1 cellular context compared by ENCODE assay signal in the genomic region with DNA sequence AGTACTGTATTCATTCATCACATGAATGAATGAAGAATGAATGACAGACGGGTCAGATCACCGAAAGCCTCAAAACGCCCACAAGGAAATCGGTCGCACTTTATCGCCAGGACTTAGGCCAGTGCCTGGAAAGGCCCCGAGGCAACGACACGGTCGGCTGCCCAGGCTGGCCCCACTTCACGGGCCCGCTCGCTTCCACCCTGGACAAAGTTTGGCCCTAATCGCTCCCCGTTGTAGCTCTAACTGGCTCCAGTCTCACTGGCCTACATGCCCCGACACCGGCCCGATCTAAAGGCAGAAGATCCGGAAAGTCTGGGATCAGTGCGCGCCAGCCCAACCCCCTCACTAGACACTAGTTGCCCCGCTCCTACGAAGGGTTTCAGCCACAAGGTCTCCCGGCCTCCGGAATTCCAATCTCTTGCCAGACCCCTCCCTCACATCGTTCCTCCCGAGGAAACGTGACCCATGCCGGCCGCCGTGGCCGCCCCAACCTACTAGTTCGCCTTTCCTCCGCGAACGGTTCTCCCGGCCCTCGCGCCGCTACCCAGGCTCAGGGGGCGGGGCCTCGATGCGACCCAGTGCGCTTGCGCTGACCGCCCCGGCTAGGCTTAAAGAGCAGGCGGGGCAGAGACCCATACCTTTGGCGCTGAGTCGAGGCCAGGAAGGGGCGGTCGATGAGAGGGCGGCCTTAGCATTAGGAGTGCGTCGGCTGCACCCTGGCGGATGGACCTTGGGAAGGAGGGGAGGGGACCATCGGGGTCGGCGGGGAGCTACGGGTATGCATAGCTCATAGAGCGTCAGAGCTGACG.
TF ChIP-seq lines count a peak whose summit lies in the region.

A gene (minus strand): TSS at position 575 of the 809 bp plus-strand sequence. CDS start 3,954 bp downstream, outside the sequence.
A gene (plus strand): TSS at position 637 of the 809 bp plus-strand sequence. CDS start 22,138 bp downstream, outside the sequence.

TF ChIP-seq in HepG2, 621 proteins besides CTCF, POLR2A, EP300 and RAD21 (continued from another document and continues in another):
- TF ChIP-seq, protein P1, sequence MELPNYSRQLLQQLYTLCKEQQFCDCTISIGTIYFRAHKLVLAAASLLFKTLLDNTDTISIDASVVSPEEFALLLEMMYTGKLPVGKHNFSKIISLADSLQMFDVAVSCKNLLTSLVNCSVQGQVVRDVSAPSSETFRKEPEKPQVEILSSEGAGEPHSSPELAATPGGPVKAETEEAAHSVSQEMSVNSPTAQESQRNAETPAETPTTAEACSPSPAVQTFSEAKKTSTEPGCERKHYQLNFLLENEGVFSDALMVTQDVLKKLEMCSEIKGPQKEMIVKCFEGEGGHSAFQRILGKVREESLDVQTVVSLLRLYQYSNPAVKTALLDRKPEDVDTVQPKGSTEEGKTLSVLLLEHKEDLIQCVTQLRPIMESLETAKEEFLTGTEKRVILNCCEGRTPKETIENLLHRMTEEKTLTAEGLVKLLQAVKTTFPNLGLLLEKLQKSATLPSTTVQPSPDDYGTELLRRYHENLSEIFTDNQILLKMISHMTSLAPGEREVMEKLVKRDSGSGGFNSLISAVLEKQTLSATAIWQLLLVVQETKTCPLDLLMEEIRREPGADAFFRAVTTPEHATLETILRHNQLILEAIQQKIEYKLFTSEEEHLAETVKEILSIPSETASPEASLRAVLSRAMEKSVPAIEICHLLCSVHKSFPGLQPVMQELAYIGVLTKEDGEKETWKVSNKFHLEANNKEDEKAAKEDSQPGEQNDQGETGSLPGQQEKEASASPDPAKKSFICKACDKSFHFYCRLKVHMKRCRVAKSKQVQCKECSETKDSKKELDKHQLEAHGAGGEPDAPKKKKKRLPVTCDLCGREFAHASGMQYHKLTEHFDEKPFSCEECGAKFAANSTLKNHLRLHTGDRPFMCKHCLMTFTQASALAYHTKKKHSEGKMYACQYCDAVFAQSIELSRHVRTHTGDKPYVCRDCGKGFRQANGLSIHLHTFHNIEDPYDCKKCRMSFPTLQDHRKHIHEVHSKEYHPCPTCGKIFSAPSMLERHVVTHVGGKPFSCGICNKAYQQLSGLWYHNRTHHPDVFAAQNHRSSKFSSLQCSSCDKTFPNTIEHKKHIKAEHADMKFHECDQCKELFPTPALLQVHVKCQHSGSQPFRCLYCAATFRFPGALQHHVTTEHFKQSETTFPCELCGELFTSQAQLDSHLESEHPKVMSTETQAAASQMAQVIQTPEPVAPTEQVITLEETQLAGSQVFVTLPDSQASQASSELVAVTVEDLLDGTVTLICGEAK (IDR thresholded peaks at IDR 0.05) = no peak
- TF ChIP-seq, protein P1 (CRISPR knock-in tag; IDR thresholded peaks at IDR 0.05) = peak; percentile 92
- TF ChIP-seq ZNF607 (CRISPR knock-in tag; IDR thresholded peaks at IDR 0.05; ENCODE audit: borderline replicate concordance) (peak; percentile 73; the same call in 1 of the 2 replicates), HDAC6 (IDR thresholded peaks at IDR 0.05; ENCODE audit: low read depth, low read length) (no peak), ZNF83 (CRISPR knock-in tag; IDR thresholded peaks at IDR 0.05; ENCODE audit: borderline replicate concordance) (0 out of 2 replicates have a peak, but pooled peaks have one; percentile 43), GPN1 (CRISPR knock-in tag; IDR thresholded peaks at IDR 0.05; ENCODE audit: borderline replicate concordance) (0 out of 2 replicates have a peak, but pooled peaks have one; percentile 20), ZNF720 (CRISPR knock-in tag; IDR thresholded peaks at IDR 0.05) (no peak), PHF8 (CRISPR knock-in tag; IDR thresholded peaks at IDR 0.05) (peak; percentile 100), ZNF556 (CRISPR knock-in tag; IDR thresholded peaks at IDR 0.05; ENCODE audit: borderline replicate concordance) (peak; percentile 99), ZNF207 (IDR thresholded peaks at IDR 0.05; ENCODE audit: borderline replicate concordance) (no peak), ETV6 (CRISPR knock-in tag; conservative IDR thresholded peaks at IDR 0.05) (peak; percentile 86), ZNF768 (CRISPR knock-in tag; IDR thresholded peaks at IDR 0.05) (peak; percentile 79), SATB2 (CRISPR knock-in tag; IDR thresholded peaks at IDR 0.05) (no peak; the same call in 1 of the 2 replicates), ZSCAN31 (CRISPR knock-in tag; IDR thresholded peaks at IDR 0.05; ENCODE audit: low read depth) (peak; percentile 99)
- TF ChIP-seq, protein P2, sequence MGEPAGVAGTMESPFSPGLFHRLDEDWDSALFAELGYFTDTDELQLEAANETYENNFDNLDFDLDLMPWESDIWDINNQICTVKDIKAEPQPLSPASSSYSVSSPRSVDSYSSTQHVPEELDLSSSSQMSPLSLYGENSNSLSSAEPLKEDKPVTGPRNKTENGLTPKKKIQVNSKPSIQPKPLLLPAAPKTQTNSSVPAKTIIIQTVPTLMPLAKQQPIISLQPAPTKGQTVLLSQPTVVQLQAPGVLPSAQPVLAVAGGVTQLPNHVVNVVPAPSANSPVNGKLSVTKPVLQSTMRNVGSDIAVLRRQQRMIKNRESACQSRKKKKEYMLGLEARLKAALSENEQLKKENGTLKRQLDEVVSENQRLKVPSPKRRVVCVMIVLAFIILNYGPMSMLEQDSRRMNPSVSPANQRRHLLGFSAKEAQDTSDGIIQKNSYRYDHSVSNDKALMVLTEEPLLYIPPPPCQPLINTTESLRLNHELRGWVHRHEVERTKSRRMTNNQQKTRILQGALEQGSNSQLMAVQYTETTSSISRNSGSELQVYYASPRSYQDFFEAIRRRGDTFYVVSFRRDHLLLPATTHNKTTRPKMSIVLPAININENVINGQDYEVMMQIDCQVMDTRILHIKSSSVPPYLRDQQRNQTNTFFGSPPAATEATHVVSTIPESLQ (CRISPR knock-in tag; conservative IDR thresholded peaks at IDR 0.05) = no peak
- TF ChIP-seq, protein P3, sequence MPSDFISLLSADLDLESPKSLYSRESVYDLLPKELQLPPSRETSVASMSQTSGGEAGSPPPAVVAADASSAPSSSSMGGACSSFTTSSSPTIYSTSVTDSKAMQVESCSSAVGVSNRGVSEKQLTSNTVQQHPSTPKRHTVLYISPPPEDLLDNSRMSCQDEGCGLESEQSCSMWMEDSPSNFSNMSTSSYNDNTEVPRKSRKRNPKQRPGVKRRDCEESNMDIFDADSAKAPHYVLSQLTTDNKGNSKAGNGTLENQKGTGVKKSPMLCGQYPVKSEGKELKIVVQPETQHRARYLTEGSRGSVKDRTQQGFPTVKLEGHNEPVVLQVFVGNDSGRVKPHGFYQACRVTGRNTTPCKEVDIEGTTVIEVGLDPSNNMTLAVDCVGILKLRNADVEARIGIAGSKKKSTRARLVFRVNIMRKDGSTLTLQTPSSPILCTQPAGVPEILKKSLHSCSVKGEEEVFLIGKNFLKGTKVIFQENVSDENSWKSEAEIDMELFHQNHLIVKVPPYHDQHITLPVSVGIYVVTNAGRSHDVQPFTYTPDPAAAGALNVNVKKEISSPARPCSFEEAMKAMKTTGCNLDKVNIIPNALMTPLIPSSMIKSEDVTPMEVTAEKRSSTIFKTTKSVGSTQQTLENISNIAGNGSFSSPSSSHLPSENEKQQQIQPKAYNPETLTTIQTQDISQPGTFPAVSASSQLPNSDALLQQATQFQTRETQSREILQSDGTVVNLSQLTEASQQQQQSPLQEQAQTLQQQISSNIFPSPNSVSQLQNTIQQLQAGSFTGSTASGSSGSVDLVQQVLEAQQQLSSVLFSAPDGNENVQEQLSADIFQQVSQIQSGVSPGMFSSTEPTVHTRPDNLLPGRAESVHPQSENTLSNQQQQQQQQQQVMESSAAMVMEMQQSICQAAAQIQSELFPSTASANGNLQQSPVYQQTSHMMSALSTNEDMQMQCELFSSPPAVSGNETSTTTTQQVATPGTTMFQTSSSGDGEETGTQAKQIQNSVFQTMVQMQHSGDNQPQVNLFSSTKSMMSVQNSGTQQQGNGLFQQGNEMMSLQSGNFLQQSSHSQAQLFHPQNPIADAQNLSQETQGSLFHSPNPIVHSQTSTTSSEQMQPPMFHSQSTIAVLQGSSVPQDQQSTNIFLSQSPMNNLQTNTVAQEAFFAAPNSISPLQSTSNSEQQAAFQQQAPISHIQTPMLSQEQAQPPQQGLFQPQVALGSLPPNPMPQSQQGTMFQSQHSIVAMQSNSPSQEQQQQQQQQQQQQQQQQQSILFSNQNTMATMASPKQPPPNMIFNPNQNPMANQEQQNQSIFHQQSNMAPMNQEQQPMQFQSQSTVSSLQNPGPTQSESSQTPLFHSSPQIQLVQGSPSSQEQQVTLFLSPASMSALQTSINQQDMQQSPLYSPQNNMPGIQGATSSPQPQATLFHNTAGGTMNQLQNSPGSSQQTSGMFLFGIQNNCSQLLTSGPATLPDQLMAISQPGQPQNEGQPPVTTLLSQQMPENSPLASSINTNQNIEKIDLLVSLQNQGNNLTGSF (CRISPR knock-in tag; IDR thresholded peaks at IDR 0.05) = peak; percentile 80; the same call in 1 of the 2 replicates
- TF ChIP-seq, protein P4, sequence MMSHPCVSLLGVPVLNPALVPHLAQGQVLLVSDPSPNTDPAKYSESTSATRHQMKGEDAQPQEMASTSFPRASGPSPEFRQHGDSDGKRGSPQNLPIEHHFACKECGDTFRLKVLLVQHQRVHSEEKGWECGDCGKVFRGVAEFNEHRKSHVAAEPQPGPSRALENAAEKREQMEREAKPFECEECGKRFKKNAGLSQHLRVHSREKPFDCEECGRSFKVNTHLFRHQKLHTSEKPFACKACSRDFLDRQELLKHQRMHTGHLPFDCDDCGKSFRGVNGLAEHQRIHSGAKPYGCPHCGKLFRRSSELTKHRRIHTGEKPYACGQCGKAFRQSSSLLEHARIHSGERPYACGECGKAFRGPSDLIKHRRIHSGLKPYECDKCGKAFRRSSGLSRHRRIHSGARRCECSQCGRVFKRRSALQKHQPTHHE (CRISPR knock-in tag; IDR thresholded peaks at IDR 0.05; ENCODE audit: borderline replicate concordance) = peak; percentile 99
- TF ChIP-seq, protein P5, sequence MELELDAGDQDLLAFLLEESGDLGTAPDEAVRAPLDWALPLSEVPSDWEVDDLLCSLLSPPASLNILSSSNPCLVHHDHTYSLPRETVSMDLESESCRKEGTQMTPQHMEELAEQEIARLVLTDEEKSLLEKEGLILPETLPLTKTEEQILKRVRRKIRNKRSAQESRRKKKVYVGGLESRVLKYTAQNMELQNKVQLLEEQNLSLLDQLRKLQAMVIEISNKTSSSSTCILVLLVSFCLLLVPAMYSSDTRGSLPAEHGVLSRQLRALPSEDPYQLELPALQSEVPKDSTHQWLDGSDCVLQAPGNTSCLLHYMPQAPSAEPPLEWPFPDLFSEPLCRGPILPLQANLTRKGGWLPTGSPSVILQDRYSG (CRISPR knock-in tag; IDR thresholded peaks at IDR 0.05) = no peak; the same call in none of the 2 replicates
- TF ChIP-seq, protein P6, sequence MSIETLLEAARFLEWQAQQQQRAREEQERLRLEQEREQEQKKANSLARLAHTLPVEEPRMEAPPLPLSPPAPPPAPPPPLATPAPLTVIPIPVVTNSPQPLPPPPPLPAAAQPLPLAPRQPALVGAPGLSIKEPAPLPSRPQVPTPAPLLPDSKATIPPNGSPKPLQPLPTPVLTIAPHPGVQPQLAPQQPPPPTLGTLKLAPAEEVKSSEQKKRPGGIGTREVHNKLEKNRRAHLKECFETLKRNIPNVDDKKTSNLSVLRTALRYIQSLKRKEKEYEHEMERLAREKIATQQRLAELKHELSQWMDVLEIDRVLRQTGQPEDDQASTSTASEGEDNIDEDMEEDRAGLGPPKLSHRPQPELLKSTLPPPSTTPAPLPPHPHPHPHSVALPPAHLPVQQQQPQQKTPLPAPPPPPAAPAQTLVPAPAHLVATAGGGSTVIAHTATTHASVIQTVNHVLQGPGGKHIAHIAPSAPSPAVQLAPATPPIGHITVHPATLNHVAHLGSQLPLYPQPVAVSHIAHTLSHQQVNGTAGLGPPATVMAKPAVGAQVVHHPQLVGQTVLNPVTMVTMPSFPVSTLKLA (IDR thresholded peaks at IDR 0.05) = no peak
- TF ChIP-seq, protein P7, sequence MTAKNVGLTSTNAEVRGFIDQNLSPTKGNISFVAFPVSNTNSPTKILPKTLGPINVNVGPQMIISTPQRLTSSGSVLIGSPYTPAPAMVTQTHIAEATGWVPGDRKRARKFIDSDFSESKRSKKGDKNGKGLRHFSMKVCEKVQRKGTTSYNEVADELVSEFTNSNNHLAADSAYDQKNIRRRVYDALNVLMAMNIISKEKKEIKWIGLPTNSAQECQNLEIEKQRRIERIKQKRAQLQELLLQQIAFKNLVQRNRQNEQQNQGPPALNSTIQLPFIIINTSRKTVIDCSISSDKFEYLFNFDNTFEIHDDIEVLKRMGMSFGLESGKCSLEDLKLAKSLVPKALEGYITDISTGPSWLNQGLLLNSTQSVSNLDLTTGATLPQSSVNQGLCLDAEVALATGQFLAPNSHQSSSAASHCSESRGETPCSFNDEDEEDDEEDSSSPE (CRISPR knock-in tag; IDR thresholded peaks at IDR 0.05) = peak; percentile 95
- TF ChIP-seq, protein P8, sequence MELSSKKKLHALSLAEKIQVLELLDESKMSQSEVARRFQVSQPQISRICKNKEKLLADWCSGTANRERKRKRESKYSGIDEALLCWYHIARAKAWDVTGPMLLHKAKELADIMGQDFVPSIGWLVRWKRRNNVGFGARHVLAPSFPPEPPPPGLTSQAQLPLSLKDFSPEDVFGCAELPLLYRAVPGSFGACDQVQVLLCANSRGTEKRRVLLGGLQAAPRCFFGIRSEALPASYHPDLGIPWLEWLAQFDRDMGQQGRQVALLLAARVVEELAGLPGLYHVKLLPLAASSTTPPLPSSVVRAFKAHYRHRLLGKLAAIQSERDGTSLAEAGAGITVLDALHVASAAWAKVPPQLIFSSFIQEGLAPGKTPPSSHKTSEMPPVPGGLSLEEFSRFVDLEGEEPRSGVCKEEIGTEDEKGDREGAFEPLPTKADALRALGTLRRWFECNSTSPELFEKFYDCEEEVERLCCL (CRISPR knock-in tag; IDR thresholded peaks at IDR 0.05; ENCODE audit: borderline replicate concordance) = no peak; the same call in 1 of the 2 replicates
